In the genomic region with DNA sequence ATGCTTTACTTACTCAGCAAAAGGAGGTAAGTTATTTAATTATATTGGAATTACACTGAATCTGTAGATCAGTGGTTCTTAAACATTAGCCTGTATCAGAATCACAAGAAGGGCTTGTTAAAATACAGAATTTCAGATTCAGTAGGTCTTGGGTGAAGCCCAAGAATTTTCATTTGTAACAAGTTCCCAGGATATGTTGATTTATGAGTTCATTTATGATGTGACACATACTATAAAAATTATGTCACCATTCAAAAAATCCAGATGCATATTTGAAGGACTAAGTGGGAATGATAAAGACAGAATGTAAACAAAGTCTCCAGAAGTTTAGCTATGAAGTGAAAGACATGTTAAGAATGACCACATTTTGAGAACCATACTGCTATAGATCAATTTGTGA, we compare ENCODE assay signal across 2 cellular contexts.
TF ChIP-seq lines count a peak whose summit lies in the region.

No MANE protein-coding gene starts in this region.

TF ChIP-seq in IMR-90, 13 proteins besides CTCF, POLR2A, EP300 and RAD21:
- TF ChIP-seq RFX5 (IDR thresholded peaks at IDR 0.05; ENCODE audit: low read depth, low read length) (no peak), MXI1 (IDR thresholded peaks at IDR 0.05; ENCODE audit: borderline replicate concordance, low read depth, low read length) (no peak), BHLHE40 (IDR thresholded peaks at IDR 0.05; ENCODE audit: low read depth, low read length) (no peak), SMC3 (IDR thresholded peaks at IDR 0.05; ENCODE audit: low read depth, low read length) (no peak), MAZ (IDR thresholded peaks at IDR 0.05; ENCODE audit: borderline replicate concordance, low read depth, low read length) (no peak), MAFK (IDR thresholded peaks at IDR 0.05; ENCODE audit: low read depth, low read length) (no peak), NFE2L2 (IDR thresholded peaks at IDR 0.05; ENCODE audit: low read depth, low read length) (no peak), FOS (IDR thresholded peaks at IDR 0.05; ENCODE audit: low read depth, low read length) (no peak), RCOR1 (IDR thresholded peaks at IDR 0.05; ENCODE audit: insufficient replicate concordance, low read length) (no peak), CHD1 (IDR thresholded peaks at IDR 0.05; ENCODE audit: low read depth, low read length) (no peak), CEBPB (IDR thresholded peaks at IDR 0.05; ENCODE audit: low read depth, low read length) (no peak)
- TF ChIP-seq, protein P1, sequence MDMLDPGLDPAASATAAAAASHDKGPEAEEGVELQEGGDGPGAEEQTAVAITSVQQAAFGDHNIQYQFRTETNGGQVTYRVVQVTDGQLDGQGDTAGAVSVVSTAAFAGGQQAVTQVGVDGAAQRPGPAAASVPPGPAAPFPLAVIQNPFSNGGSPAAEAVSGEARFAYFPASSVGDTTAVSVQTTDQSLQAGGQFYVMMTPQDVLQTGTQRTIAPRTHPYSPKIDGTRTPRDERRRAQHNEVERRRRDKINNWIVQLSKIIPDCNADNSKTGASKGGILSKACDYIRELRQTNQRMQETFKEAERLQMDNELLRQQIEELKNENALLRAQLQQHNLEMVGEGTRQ (IDR thresholded peaks at IDR 0.05; ENCODE audit: low read depth, low read length) = no peak
- TF ChIP-seq, protein P2, sequence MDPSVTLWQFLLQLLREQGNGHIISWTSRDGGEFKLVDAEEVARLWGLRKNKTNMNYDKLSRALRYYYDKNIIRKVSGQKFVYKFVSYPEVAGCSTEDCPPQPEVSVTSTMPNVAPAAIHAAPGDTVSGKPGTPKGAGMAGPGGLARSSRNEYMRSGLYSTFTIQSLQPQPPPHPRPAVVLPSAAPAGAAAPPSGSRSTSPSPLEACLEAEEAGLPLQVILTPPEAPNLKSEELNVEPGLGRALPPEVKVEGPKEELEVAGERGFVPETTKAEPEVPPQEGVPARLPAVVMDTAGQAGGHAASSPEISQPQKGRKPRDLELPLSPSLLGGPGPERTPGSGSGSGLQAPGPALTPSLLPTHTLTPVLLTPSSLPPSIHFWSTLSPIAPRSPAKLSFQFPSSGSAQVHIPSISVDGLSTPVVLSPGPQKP (IDR thresholded peaks at IDR 0.05; ENCODE audit: borderline replicate concordance, low read depth, low read length) = no peak
TF ChIP-seq in IMR-90: peak in this region for 0.

TF ChIP-seq in GM12878, 131 proteins besides CTCF, POLR2A, EP300 and RAD21:
- TF ChIP-seq MYC (IDR thresholded peaks at IDR 0.05; ENCODE audit: insufficient read depth, insufficient read length, insufficient replicate concordance, low read length, severe bottlenecking) = no peak
- no peak for TF ChIP-seq DPF2 (IDR thresholded peaks at IDR 0.05)
- TF ChIP-seq ZNF384 (IDR thresholded peaks at IDR 0.05; ENCODE audit: borderline replicate concordance, low read depth, low read length) = no peak
